Comparison of ENCODE assay signal across 10 cellular contexts in genomic region chr10:62063795-62064472, GRCh38.
DNase-seq lines count a peak whose midpoint lies in the region; ATAC-seq and TF ChIP-seq lines count a peak whose summit lies in the region.
"Had no signal": no experiment of that assay in that cellular context is flagged by ENCODE, and none has a peak within 500 bp of the region (broad histone marks: within the 10 kb centered on the region; RNA-seq: fewer than 3 reads in every experiment).

No MANE protein-coding gene starts in this region.

- H4K20me1 ChIP-seq in IMR-90 (ENCODE audit: insufficient read depth, low read length): peaks cover 72% of the 10 kb centered on the region

- 0 out of 2 replicates have a peak overlapping the region, but pooled peaks have one; percentile 0 for H3K4ac ChIP-seq in IMR-90 (ENCODE audit: low read depth, low read length)

- TF ChIP-seq RAD21 in IMR-90 (IDR thresholded peaks at IDR 0.05; ENCODE audit: low read length): no peak

- H3K27me3 ChIP-seq in IMR-90 (ENCODE audit: control insufficient read depth, insufficient read depth, low read length): no peaks in the 10 kb centered on the region

- H4K5ac ChIP-seq in IMR-90 (ENCODE audit: low read depth, low read length): peak overlapping the region; percentile 69; the same call in 1 of the 2 replicates

- CTCF ChIA-PET in IMR-90 (lab: Yijun Ruan, JAX): interaction anchor here (0.9 kb wide), 1 partner anchor 25 kb away, joined by 6 read pairs; no protein-coding TSS in a partner anchor

- no peak for TF ChIP-seq POLR2A in IMR-90 (IDR thresholded peaks at IDR 0.05; ENCODE audit: low read depth, low read length)

- DNase-seq in IMR-90: peak; percentile 65
- no peak for DNase-seq in activated naive CD8-positive, alpha-beta T cell treated with anti-CD3 and anti-CD28 coated beads, Interleukin-2, amount 50 U/mL, for 24 hours
- DNase-seq in left ventricle myocardium superior: no peak
- DNase-seq in stimulated activated naive CD8-positive, alpha-beta T cell treated with anti-CD3 and anti-CD28 coated beads, Interleukin-15, amount 100 ng/mL, for 72 hours: no peak
- no peak for DNase-seq in NCI-H2196 treated with DMSO at 0.1 percent for 48 hours (lab: John Stamatoyannopoulos, UW; ENCODE audit: unreplicated experiment)
- DNase-seq in COLO668 (lab: John Stamatoyannopoulos, UW; ENCODE audit: unreplicated experiment): no peak
- DNase-seq: effector CD4-positive, alpha-beta T cell; stimulated activated CD4-positive, alpha-beta T cell treated with anti-CD3 and anti-CD28 coated beads, Interleukin-2, amount 100 ng/mL, for 24 hours had no signal

- peaks cover 16% of the 10 kb centered on the region for H3K4me1 ChIP-seq in IMR-90 (ENCODE audit: control insufficient read depth, insufficient read depth, low read length)

- no peak overlapping the region for H2AK9ac ChIP-seq in IMR-90 (replicated peaks; ENCODE audit: low read depth, low read length, poor library complexity)

- peaks cover 60% of the 10 kb centered on the region for H3K4me1 Mint-ChIP-seq in activated naive CD8-positive, alpha-beta T cell treated with anti-CD3 and anti-CD28 coated beads, Interleukin-2, amount 50 U/mL, for 24 hours
- peaks cover 64% of the 10 kb centered on the region for H3K4me1 Mint-ChIP-seq in stimulated activated naive CD8-positive, alpha-beta T cell treated with anti-CD3 and anti-CD28 coated beads, Interleukin-15, amount 100 ng/mL, for 72 hours

- peak overlapping the region; percentile 39; the same call in 1 of the 2 replicates for H3K23ac ChIP-seq in IMR-90 (ENCODE audit: low read depth, low read length)

- peaks cover 23 to 80% of the 10 kb centered on the region in 2 experiments for H3K79me1 ChIP-seq in IMR-90 (ENCODE audit: low read depth in 1 of 2, low read length in 2 of 2)

- peak overlapping the region; percentile 12; the same call in 1 of the 2 replicates for H3K27ac ChIP-seq in IMR-90 (ENCODE audit: insufficient read depth, low read length)

- H3K9me3 ChIP-seq in IMR-90 (ENCODE audit: control insufficient read depth, insufficient read depth, low read length): no peaks in the 10 kb centered on the region

- peak overlapping the region; percentile 15; the same call in 1 of the 2 replicates for H2AK5ac ChIP-seq in IMR-90 (ENCODE audit: low read depth, low read length)

- intact Hi-C loops in IMR-90 (cut with micrococcal nuclease): no loop called here
- intact Hi-C loops in left ventricle myocardium superior (cut with micrococcal nuclease): no loop called here

- 0 out of 2 replicates have a peak overlapping the region, but pooled peaks have one; percentile 16 for H4K91ac ChIP-seq in IMR-90 (ENCODE audit: insufficient read depth, low read depth, low read length)

- H3K9ac ChIP-seq in IMR-90 (ENCODE audit: low read depth, low read length): no peak overlapping the region

- H2BK5ac ChIP-seq in IMR-90 (ENCODE audit: low read depth, low read length, poor library complexity, severe bottlenecking): peak overlapping the region; percentile 42

- H3K27me3 Mint-ChIP-seq in activated naive CD8-positive, alpha-beta T cell treated with anti-CD3 and anti-CD28 coated beads, Interleukin-2, amount 50 U/mL, for 24 hours: no peaks in the 10 kb centered on the region
- no peaks in the 10 kb centered on the region for H3K27me3 Mint-ChIP-seq in stimulated activated naive CD8-positive, alpha-beta T cell treated with anti-CD3 and anti-CD28 coated beads, Interleukin-15, amount 100 ng/mL, for 72 hours

- H2AFZ ChIP-seq in IMR-90 (replicated peaks; ENCODE audit: low read length, poor library complexity): no peak overlapping the region

- no peak overlapping the region for H3K4me3 ChIP-seq in IMR-90 (ENCODE audit: insufficient read depth, low read depth, low read length)

- in situ Hi-C loops in IMR-90 (cut with MboI; ENCODE audit: low sequenced_read_pairs): no loop called here

- H3K14ac ChIP-seq in IMR-90 (replicated peaks; ENCODE audit: low read depth, low read length): peak overlapping the region; percentile 42; the same call in 1 of the 2 replicates

- no peak overlapping the region for H2BK20ac ChIP-seq in IMR-90 (ENCODE audit: low read depth, low read length)

- no peak overlapping the region for H3K4me2 ChIP-seq in IMR-90 (ENCODE audit: low read depth, low read length)

- H3K18ac ChIP-seq in IMR-90 (ENCODE audit: low read depth, low read length): peak overlapping the region; percentile 45; the same call in 1 of the 2 replicates

- dilution Hi-C loops in IMR-90 (cut with HindIII; ENCODE audit: low sequenced_read_pairs, unreplicated experiment): no loop called here

- WGBS in IMR-90 (ENCODE audit: extremely low coverage in 2 of 2, insufficient read length in 1 of 2), 2 experiments: 100% methylated on average over 1 of the region's 3 CpGs; no CpG with 5 or more reads in 1 of the 2 experiments

- H2BK15ac ChIP-seq in IMR-90 (ENCODE audit: low read depth, low read length): no peak overlapping the region

- no peak for TF ChIP-seq CTCF in IMR-90 (conservative IDR thresholded peaks at IDR 0.05; ENCODE audit: low read depth, low read length)

- H3K36me3 Mint-ChIP-seq in activated naive CD8-positive, alpha-beta T cell treated with anti-CD3 and anti-CD28 coated beads, Interleukin-2, amount 50 U/mL, for 24 hours (ENCODE audit: low read depth): peaks cover 73% of the 10 kb centered on the region

- H3K56ac ChIP-seq in IMR-90 (ENCODE audit: extremely low read depth, insufficient read depth, low read length): no peak overlapping the region

- POLR2A ChIA-PET in IMR-90 (lab: Charles Lee; ENCODE audit: unreplicated experiment): interaction anchor here (1.2 kb wide), 1 partner anchor 167 kb away, joined by 3 read pairs; no protein-coding TSS in a partner anchor

- H2BK120ac ChIP-seq in IMR-90 (ENCODE audit: low read depth, low read length): peak overlapping the region; percentile 62; the same call in 1 of the 2 replicates

- peaks cover 11% of the 10 kb centered on the region for H3K9me1 ChIP-seq in IMR-90 (ENCODE audit: insufficient read depth, low read length)

- H4K8ac ChIP-seq in IMR-90 (ENCODE audit: low read depth in 2 of 2, low read length in 2 of 2): peak overlapping the region in 1 of 2 experiments; percentile 47; a peak in 2 of 4 replicates

- ATAC-seq in IMR-90 (ENCODE audit: low read depth) (no peak), left ventricle myocardium superior (peak; percentile 89), HG03457 (IDR thresholded peaks at IDR 0.05; ENCODE audit: unreplicated experiment) (no peak), HG02623 (IDR thresholded peaks at IDR 0.05; ENCODE audit: unreplicated experiment) (no peak)
- ATAC-seq in activated naive CD8-positive, alpha-beta T cell treated with anti-CD3 and anti-CD28 coated beads, Interleukin-2, amount 50 U/mL, for 24 hours: peak; percentile 43
- peak; percentile 64 for ATAC-seq in stimulated activated naive CD8-positive, alpha-beta T cell treated with anti-CD3 and anti-CD28 coated beads, Interleukin-15, amount 100 ng/mL, for 72 hours

- no TSS peak for BruUV-seq in IMR-90 (replicated peaks; lab: Mats Ljungman, UMichigan)

- H3K27ac Mint-ChIP-seq in activated naive CD8-positive, alpha-beta T cell treated with anti-CD3 and anti-CD28 coated beads, Interleukin-2, amount 50 U/mL, for 24 hours: peak overlapping the region; percentile 65
- H3K27ac Mint-ChIP-seq in stimulated activated naive CD8-positive, alpha-beta T cell treated with anti-CD3 and anti-CD28 coated beads, Interleukin-15, amount 100 ng/mL, for 72 hours: peak overlapping the region in 1 of 2 donors; percentile 87

- peaks cover 12% of the 10 kb centered on the region for H3K9me3 Mint-ChIP-seq in activated naive CD8-positive, alpha-beta T cell treated with anti-CD3 and anti-CD28 coated beads, Interleukin-2, amount 50 U/mL, for 24 hours
- H3K9me3 Mint-ChIP-seq in stimulated activated naive CD8-positive, alpha-beta T cell treated with anti-CD3 and anti-CD28 coated beads, Interleukin-15, amount 100 ng/mL, for 72 hours: peaks cover 6% of the 10 kb centered on the region in 2 donors

- peaks cover 81% of the 10 kb centered on the region for H3K36me3 ChIP-seq in IMR-90 (ENCODE audit: control insufficient read depth, insufficient read depth, low read length)

- no peak overlapping the region for H3K4me3 Mint-ChIP-seq in activated naive CD8-positive, alpha-beta T cell treated with anti-CD3 and anti-CD28 coated beads, Interleukin-2, amount 50 U/mL, for 24 hours
- no peak overlapping the region for H3K4me3 Mint-ChIP-seq in stimulated activated naive CD8-positive, alpha-beta T cell treated with anti-CD3 and anti-CD28 coated beads, Interleukin-15, amount 100 ng/mL, for 72 hours

TF ChIP-seq in IMR-90, 13 proteins besides CTCF, POLR2A, EP300 and RAD21:
- TF ChIP-seq MXI1 (IDR thresholded peaks at IDR 0.05; ENCODE audit: borderline replicate concordance, low read depth, low read length) (no peak), ELK1 (IDR thresholded peaks at IDR 0.05; ENCODE audit: borderline replicate concordance, low read depth, low read length) (no peak), MAFK (IDR thresholded peaks at IDR 0.05; ENCODE audit: low read depth, low read length) (no peak), BHLHE40 (IDR thresholded peaks at IDR 0.05; ENCODE audit: low read depth, low read length) (no peak), RFX5 (IDR thresholded peaks at IDR 0.05; ENCODE audit: low read depth, low read length) (no peak), CEBPB (IDR thresholded peaks at IDR 0.05; ENCODE audit: low read depth, low read length) (no peak)

Comparison
In these comparisons a context has a peak if more than half of its experiments do, and no peak if none do; other contexts are left out.
1. ATAC-seq: peak in activated naive CD8-positive, alpha-beta T cell treated with anti-CD3 and anti-CD28 coated beads, Interleukin-2, amount 50 U/mL, for 24 hours (single experiment), left ventricle myocardium superior (single experiment) and stimulated activated naive CD8-positive, alpha-beta T cell treated with anti-CD3 and anti-CD28 coated beads, Interleukin-15, amount 100 ng/mL, for 72 hours (single experiment); none in IMR-90 (single experiment), HG03457 (single experiment) and HG02623 (single experiment).